ENCODE assay signal across 1 cellular context in genomic region chr17:18182978-18183333, GRCh38.
TF ChIP-seq lines count a peak whose summit lies in the region.

No MANE protein-coding gene starts in this region.

TF ChIP-seq in HepG2, 621 proteins besides CTCF, POLR2A, EP300 and RAD21 (continued from another document and continues in another):
- TF ChIP-seq ZNF280D (CRISPR knock-in tag; IDR thresholded peaks at IDR 0.05): peak; percentile 87
- no peak for TF ChIP-seq ZNF121 (CRISPR knock-in tag; IDR thresholded peaks at IDR 0.05)
- TF ChIP-seq ZKSCAN1 (IDR thresholded peaks at IDR 0.05; ENCODE audit: low read length): no peak
- 0 out of 2 replicates have a peak, but pooled peaks have one; percentile 45 for TF ChIP-seq ZNF512B (CRISPR knock-in tag; IDR thresholded peaks at IDR 0.05; ENCODE audit: borderline replicate concordance)
- TF ChIP-seq HDAC2 (CRISPR knock-in tag; IDR thresholded peaks at IDR 0.05): no peak
- TF ChIP-seq CENPT (CRISPR knock-in tag; IDR thresholded peaks at IDR 0.05; ENCODE audit: low read depth): no peak
- TF ChIP-seq SCMH1 (CRISPR knock-in tag; IDR thresholded peaks at IDR 0.05; ENCODE audit: borderline replicate concordance): no peak
- no peak for TF ChIP-seq CREBL2 (CRISPR knock-in tag; IDR thresholded peaks at IDR 0.05; ENCODE audit: borderline replicate concordance)
- TF ChIP-seq SMAD9 (CRISPR knock-in tag; IDR thresholded peaks at IDR 0.05): no peak
- TF ChIP-seq ZKSCAN5 (CRISPR knock-in tag; IDR thresholded peaks at IDR 0.05): 0 out of 2 replicates have a peak, but pooled peaks have one; percentile 31
- no peak; the same call in none of the 2 replicates for TF ChIP-seq ARNT2 (CRISPR knock-in tag; IDR thresholded peaks at IDR 0.05; ENCODE audit: low read depth)
- peak; percentile 60; the same call in 1 of the 2 replicates for TF ChIP-seq ARID4A (CRISPR knock-in tag; IDR thresholded peaks at IDR 0.05; ENCODE audit: borderline replicate concordance)
- TF ChIP-seq SMAD3 (CRISPR knock-in tag; IDR thresholded peaks at IDR 0.05): 0 out of 2 replicates have a peak, but pooled peaks have one; percentile 7
- TF ChIP-seq ZNF589 (CRISPR knock-in tag; conservative IDR thresholded peaks at IDR 0.05): peak; percentile 51; the same call in 1 of the 2 replicates
- no peak for TF ChIP-seq ZNF747 (CRISPR knock-in tag; IDR thresholded peaks at IDR 0.05; ENCODE audit: borderline replicate concordance)
- no peak for TF ChIP-seq ZNF512 (CRISPR knock-in tag; IDR thresholded peaks at IDR 0.05)
- TF ChIP-seq SMYD3 (CRISPR knock-in tag; IDR thresholded peaks at IDR 0.05): no peak; the same call in 1 of the 2 replicates
- TF ChIP-seq GABPA (IDR thresholded peaks at IDR 0.05; ENCODE audit: low read depth, low read length): no peak
- TF ChIP-seq GABPA (CRISPR knock-in tag; IDR thresholded peaks at IDR 0.05; ENCODE audit: low read depth): no peak
- no peak for TF ChIP-seq TP53 (CRISPR knock-in tag; conservative IDR thresholded peaks at IDR 0.05)
- no peak for TF ChIP-seq ZNF75D (CRISPR knock-in tag; IDR thresholded peaks at IDR 0.05; ENCODE audit: borderline replicate concordance)
- TF ChIP-seq NR2C2 (CRISPR knock-in tag; IDR thresholded peaks at IDR 0.05; ENCODE audit: borderline replicate concordance): peak; percentile 79; the same call in 1 of the 2 replicates
- peak; percentile 98 for TF ChIP-seq SNAPC4 (CRISPR knock-in tag; IDR thresholded peaks at IDR 0.05)
- TF ChIP-seq TFAP4 (IDR thresholded peaks at IDR 0.05; ENCODE audit: borderline replicate concordance, low read depth): no peak
- no peak for TF ChIP-seq DRAP1 (CRISPR knock-in tag; IDR thresholded peaks at IDR 0.05)
- TF ChIP-seq ZBTB2 (CRISPR knock-in tag; IDR thresholded peaks at IDR 0.05; ENCODE audit: low read depth): peak; percentile 61
- TF ChIP-seq SALL1 (CRISPR knock-in tag; IDR thresholded peaks at IDR 0.05): no peak; the same call in none of the 2 replicates
- TF ChIP-seq ZNF772 (CRISPR knock-in tag; IDR thresholded peaks at IDR 0.05): 0 out of 2 replicates have a peak, but pooled peaks have one; percentile 69
- no peak; the same call in 1 of the 2 replicates for TF ChIP-seq DNMT3B (CRISPR knock-in tag; conservative IDR thresholded peaks at IDR 0.05)
- no peak for TF ChIP-seq ATRX (CRISPR knock-in tag; IDR thresholded peaks at IDR 0.05; ENCODE audit: borderline replicate concordance)
- TF ChIP-seq IKZF5 (CRISPR knock-in tag; IDR thresholded peaks at IDR 0.05): no peak; the same call in 1 of the 2 replicates
